Comparison of ENCODE assay signal across 8 cellular contexts in the genomic region with DNA sequence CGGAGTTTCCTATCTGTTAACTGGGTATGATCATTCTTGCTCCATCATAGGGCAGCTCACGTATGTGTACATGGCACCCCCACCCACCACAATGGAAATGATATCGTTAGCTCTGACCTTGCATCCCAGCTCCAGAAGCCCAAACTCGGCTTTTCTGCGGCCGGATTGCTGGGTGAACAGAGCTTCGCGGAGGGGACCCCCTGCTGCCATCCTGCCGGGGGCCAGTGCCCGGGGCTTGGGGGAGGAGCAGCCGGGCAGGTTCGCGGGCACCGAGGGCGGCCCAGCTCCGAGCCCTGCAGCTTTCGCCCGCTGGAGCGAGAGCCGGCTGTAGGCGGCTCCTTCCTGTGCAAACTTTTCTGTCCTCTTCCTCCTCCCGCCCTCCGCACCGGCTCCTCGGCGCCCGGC. TPM values are rescaled to one million over a fixed set of nuclear protein-coding genes. Genes with fewer than 3 reads are reported as not detected.
A peak's percentile ranks its signal among the peaks of the same experiment; 100 is the strongest.
DNase-seq lines count a peak whose midpoint lies in the region; ATAC-seq, FAIRE-seq and TF ChIP-seq lines count a peak whose summit lies in the region.

No MANE protein-coding gene starts in this region.

- CTCF ChIA-PET in A549 (lab: Yijun Ruan, JAX) = interaction anchor here (1.4 to 1.5 kb wide), 3 partner anchors 23 to 1062 kb away, joined by 3 to 4 read pairs (median 3); no protein-coding TSS in a partner anchor
- CTCF ChIA-PET in PC-9 (lab: Charles Lee) = no interaction called here

- peak overlapping the region; percentile 85 for H2AFZ ChIP-seq in PC-9

- FAIRE-seq in A549 (lab: Jason Lieb, UNC) = no peak

- H3K36me3 ChIP-seq in PC-9 (ENCODE audit: low read depth) (no peaks in the 10 kb centered on the region), ovary (no peaks in the 10 kb centered on the region)

- TF ChIP-seq POLR2A in A549 (IDR thresholded peaks at IDR 0.05; ENCODE audit: low read length) (no peak; the same call in 1 of the 2 replicates), ovary (IDR thresholded peaks at IDR 0.05) (no peak)

- no peaks in the 10 kb centered on the region for H4K20me1 ChIP-seq in PC-9 (ENCODE audit: insufficient read depth)

- H3K27me3 ChIP-seq in PC-9 (ENCODE audit: insufficient read depth, low read depth) = no peaks in the 10 kb centered on the region
- H3K27me3 ChIP-seq in ovary = no peaks in the 10 kb centered on the region

- H3K36me3 Mint-ChIP-seq in activated T-helper 17 cell treated with anti-CD3 and anti-CD28 coated beads, Interleukin-2, amount 50 U/mL, for 72 hours (ENCODE audit: low read depth) = no peaks in the 10 kb centered on the region

- H3K9me3 ChIP-seq in A549 (no peaks in the 10 kb centered on the region), PC-9 (ENCODE audit: insufficient read depth, low read depth) (no peaks in the 10 kb centered on the region), ovary (no peaks in the 10 kb centered on the region)

- H3K4me2 ChIP-seq in A549 = peak overlapping the region; percentile 96
- peak overlapping the region; percentile 89 for H3K4me2 ChIP-seq in PC-9

- H3F3A ChIP-seq in PC-9 (ENCODE audit: insufficient read depth, low read depth) = no peaks in the 10 kb centered on the region

- ATAC-seq in A549 (peak; percentile 79 to 85), GM18870 (IDR thresholded peaks at IDR 0.05; ENCODE audit: unreplicated experiment) (peak; percentile 48), HG03103 (IDR thresholded peaks at IDR 0.05; ENCODE audit: low read depth, unreplicated experiment) (peak; percentile 51)
- ATAC-seq in activated T-helper 17 cell treated with anti-CD3 and anti-CD28 coated beads, Interleukin-2, amount 50 U/mL, for 72 hours (replicated peaks) = peak; percentile 68

- no peaks in the 10 kb centered on the region for H3K27me3 Mint-ChIP-seq in activated T-helper 17 cell treated with anti-CD3 and anti-CD28 coated beads, Interleukin-2, amount 50 U/mL, for 72 hours

- 0% methylated on average over 6 of the region's 27 CpGs for WGBS in A549 (ENCODE audit: missing lambda C conversion rate)
- WGBS in ovary, 3 donors = 3 to 5% (median 4%) methylated on average over 24 to 27 of the region's 27 CpGs

- TF ChIP-seq CTCF in A549 (IDR thresholded peaks at IDR 0.05) (no peak), PC-9 (conservative IDR thresholded peaks at IDR 0.05) (0 out of 2 replicates have a peak, but pooled peaks have one; percentile 3), ovary (IDR thresholded peaks at IDR 0.05) (no peak)

- POLR2A ChIA-PET in A549 (lab: Yijun Ruan, JAX) (interaction anchor here (0.9 to 1.0 kb wide), 2 partner anchors 25 to 307 kb away, joined by 4 to 6 read pairs; a partner anchor contains a TSS), PC-9 (lab: Charles Lee; ENCODE audit: unreplicated experiment) (interaction anchor here (0.6 kb wide), 1 partner anchor 307 kb away, joined by 6 read pairs; a partner anchor contains a TSS)

- H3K4me1 ChIP-seq in A549 (peaks cover 18% of the 10 kb centered on the region; the same call in 2 of the 3 replicates), PC-9 (replicated peaks; ENCODE audit: insufficient read depth) (peaks cover 4% of the 10 kb centered on the region; the same call in 1 of the 2 replicates), ovary (ENCODE audit: insufficient read depth) (peaks cover 2% of the 10 kb centered on the region)

- no peaks in the 10 kb centered on the region for H3K79me2 ChIP-seq in PC-9 (ENCODE audit: low read depth)

- DNase-seq in A549 (ENCODE audit: low read depth in 1 of 2, low spot score in 1 of 2) = peak in 1 of 2 experiments; percentile 23
- DNase-seq in PC-9 = no peak
- DNase-seq in foreskin melanocyte = peak; percentile 5
- peak in 3 of 5 donors; percentile 17 to 40 (median 28) for DNase-seq in ovary
- no peak for DNase-seq in NCI-H1436 (lab: John Stamatoyannopoulos, UW)

- intact Hi-C loops in PC-9 (cut with micrococcal nuclease; ENCODE audit: unreplicated experiment) (loop anchor here (10.0 kb wide), 1 partner anchor 1062 kb away; no protein-coding TSS in a partner anchor), ovary (cut with DNase I) (no loop called here)

- H3K27ac ChIP-seq in A549 (peak overlapping the region; percentile 91 to 97), PC-9 (no peak overlapping the region), ovary (peak overlapping the region in 1 of 2 donors; percentile 42)

- BruUV-seq in PC-9 (replicated peaks; lab: Mats Ljungman, UMichigan) = no TSS peak

- no peak for TF ChIP-seq RAD21 in A549 (conservative IDR thresholded peaks at IDR 0.05 in 1 of 2, IDR thresholded peaks at IDR 0.05 in 1 of 2)

- H3K9me3 Mint-ChIP-seq in activated T-helper 17 cell treated with anti-CD3 and anti-CD28 coated beads, Interleukin-2, amount 50 U/mL, for 72 hours = no peaks in the 10 kb centered on the region

- TF ChIP-seq EP300 in A549 (IDR thresholded peaks at IDR 0.05) (no peak), ovary (IDR thresholded peaks at IDR 0.05) (no peak)

- H3K4me3 ChIP-seq in A549 (peak overlapping the region; percentile 85), PC-9 (peak overlapping the region; percentile 79), ovary (peak overlapping the region; percentile 38)

- H3K4me1 Mint-ChIP-seq in activated T-helper 17 cell treated with anti-CD3 and anti-CD28 coated beads, Interleukin-2, amount 50 U/mL, for 72 hours = peaks cover 35% of the 10 kb centered on the region

- H3K9me2 ChIP-seq in PC-9 (ENCODE audit: insufficient read depth) = no peaks in the 10 kb centered on the region

- peak overlapping the region; percentile 74 for H3K27ac Mint-ChIP-seq in activated T-helper 17 cell treated with anti-CD3 and anti-CD28 coated beads, Interleukin-2, amount 50 U/mL, for 72 hours

- peak overlapping the region; percentile 79 for H3K4me3 Mint-ChIP-seq in activated T-helper 17 cell treated with anti-CD3 and anti-CD28 coated beads, Interleukin-2, amount 50 U/mL, for 72 hours

TF ChIP-seq in A549, 52 proteins besides CTCF, POLR2A, EP300 and RAD21:
- TF ChIP-seq ESRRA (IDR thresholded peaks at IDR 0.05; ENCODE audit: borderline replicate concordance, low read length) = no peak
- TF ChIP-seq, protein P1, sequence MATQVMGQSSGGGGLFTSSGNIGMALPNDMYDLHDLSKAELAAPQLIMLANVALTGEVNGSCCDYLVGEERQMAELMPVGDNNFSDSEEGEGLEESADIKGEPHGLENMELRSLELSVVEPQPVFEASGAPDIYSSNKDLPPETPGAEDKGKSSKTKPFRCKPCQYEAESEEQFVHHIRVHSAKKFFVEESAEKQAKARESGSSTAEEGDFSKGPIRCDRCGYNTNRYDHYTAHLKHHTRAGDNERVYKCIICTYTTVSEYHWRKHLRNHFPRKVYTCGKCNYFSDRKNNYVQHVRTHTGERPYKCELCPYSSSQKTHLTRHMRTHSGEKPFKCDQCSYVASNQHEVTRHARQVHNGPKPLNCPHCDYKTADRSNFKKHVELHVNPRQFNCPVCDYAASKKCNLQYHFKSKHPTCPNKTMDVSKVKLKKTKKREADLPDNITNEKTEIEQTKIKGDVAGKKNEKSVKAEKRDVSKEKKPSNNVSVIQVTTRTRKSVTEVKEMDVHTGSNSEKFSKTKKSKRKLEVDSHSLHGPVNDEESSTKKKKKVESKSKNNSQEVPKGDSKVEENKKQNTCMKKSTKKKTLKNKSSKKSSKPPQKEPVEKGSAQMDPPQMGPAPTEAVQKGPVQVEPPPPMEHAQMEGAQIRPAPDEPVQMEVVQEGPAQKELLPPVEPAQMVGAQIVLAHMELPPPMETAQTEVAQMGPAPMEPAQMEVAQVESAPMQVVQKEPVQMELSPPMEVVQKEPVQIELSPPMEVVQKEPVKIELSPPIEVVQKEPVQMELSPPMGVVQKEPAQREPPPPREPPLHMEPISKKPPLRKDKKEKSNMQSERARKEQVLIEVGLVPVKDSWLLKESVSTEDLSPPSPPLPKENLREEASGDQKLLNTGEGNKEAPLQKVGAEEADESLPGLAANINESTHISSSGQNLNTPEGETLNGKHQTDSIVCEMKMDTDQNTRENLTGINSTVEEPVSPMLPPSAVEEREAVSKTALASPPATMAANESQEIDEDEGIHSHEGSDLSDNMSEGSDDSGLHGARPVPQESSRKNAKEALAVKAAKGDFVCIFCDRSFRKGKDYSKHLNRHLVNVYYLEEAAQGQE (IDR thresholded peaks at IDR 0.05) = no peak
- TF ChIP-seq RFX5 (IDR thresholded peaks at IDR 0.05) = no peak
- TF ChIP-seq ZC3H11A (IDR thresholded peaks at IDR 0.05) = no peak
- TF ChIP-seq, protein P2, sequence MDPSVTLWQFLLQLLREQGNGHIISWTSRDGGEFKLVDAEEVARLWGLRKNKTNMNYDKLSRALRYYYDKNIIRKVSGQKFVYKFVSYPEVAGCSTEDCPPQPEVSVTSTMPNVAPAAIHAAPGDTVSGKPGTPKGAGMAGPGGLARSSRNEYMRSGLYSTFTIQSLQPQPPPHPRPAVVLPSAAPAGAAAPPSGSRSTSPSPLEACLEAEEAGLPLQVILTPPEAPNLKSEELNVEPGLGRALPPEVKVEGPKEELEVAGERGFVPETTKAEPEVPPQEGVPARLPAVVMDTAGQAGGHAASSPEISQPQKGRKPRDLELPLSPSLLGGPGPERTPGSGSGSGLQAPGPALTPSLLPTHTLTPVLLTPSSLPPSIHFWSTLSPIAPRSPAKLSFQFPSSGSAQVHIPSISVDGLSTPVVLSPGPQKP (IDR thresholded peaks at IDR 0.05; ENCODE audit: low read depth, low read length) = no peak

RNA-seq across cellular contexts. Expression of a gene that starts 24.9 kb away (rescaled TPM):
- 54.3 and 55.5 TPM in 2 replicates for polyA plus RNA-seq in A549 (2011; rRNA removed)
- 17.3 and 19.7 TPM in 2 replicates for polyA plus RNA-seq in A549 (2012; cell fraction: cytosol; rRNA removed)
- polyA plus RNA-seq in A549 (2012; cell fraction: nucleus; rRNA removed) = 14.2 and 30.1 TPM in 2 replicates
- polyA plus RNA-seq in A549 (2017; fragmentation: RNase III; extraction: RNeasy Plus Mini Kit Qiagen cat#74134 plus additional on column Dnase treatment) = 46.3 to 46.9 TPM (median 46.8 TPM) in 3 replicates
- 15.8 and 17.8 TPM in 2 replicates for polyA minus RNA-seq in A549 (2011; rRNA and poly(A)+ RNA removed)
- 65.0 and 74.8 TPM in 2 replicates for total RNA-seq in PC-9 (2021)
- 10 to 100 TPM; 19.3 to 32.7 TPM for total RNA-seq in activated T-helper 17 cell treated with anti-CD3 and anti-CD28 coated beads, Interleukin-2, amount 50 U/mL, for 72 hours
- 10 to 100 TPM; 23.2 to 55.5 (median 44.8) TPM for total RNA-seq in ovary
- polyA plus RNA-seq in ovary = 10 to 100 TPM; 34.6 to 68.1 TPM

Comparison
In these comparisons a context has a peak if more than half of its experiments do, and no peak if none do; other contexts are left out.
1. DNase-seq: peak in foreskin melanocyte (single experiment) and ovary (3 of 5); none in PC-9 (0 of 2) and NCI-H1436 (single experiment).
2. Peak in every context shown above with its lines, with median percentiles within 50 percentile points of each other: ATAC-seq and H3K4me3 ChIP-seq.